ENCODE assay signal across 16 cellular contexts in genomic region chr15:47750030-47750739, GRCh38. TPM values are rescaled to one million over a fixed set of nuclear protein-coding genes. Genes with fewer than 3 reads are reported as not detected.
A peak's percentile ranks its signal among the peaks of the same experiment; 100 is the strongest.
DNase-seq lines count a peak whose midpoint lies in the region; ATAC-seq and TF ChIP-seq lines count a peak whose summit lies in the region.
"Had no signal": no experiment of that assay in that cellular context is flagged by ENCODE, and none has a peak within 500 bp of the region (broad histone marks: within the 10 kb centered on the region; RNA-seq: fewer than 3 reads in every experiment).

No MANE protein-coding gene starts in this region.

- no peak overlapping the region for H2BK15ac ChIP-seq in mesendoderm (replicated peaks; ENCODE audit: low read depth)

- H3K4me2 ChIP-seq in mesendoderm (ENCODE audit: low read length), result no peak overlapping the region

- H3K9ac ChIP-seq in endodermal cell (ENCODE audit: extremely low read depth, low read length, poor library complexity, severe bottlenecking) (no peak overlapping the region), mesendoderm (ENCODE audit: low read length) (no peak overlapping the region)

- H3K27me3 ChIP-seq in endodermal cell (ENCODE audit: control insufficient read depth, insufficient read depth, low read length, poor library complexity, severe bottlenecking) (no peaks in the 10 kb centered on the region), mesendoderm (ENCODE audit: insufficient read depth, low read length, poor library complexity) (no peaks in the 10 kb centered on the region)

- WGBS in endodermal cell (ENCODE audit: insufficient coverage in 1 of 2, insufficient read length in 1 of 2), 2 experiments, result 92% methylated on average over 2 of the region's 2 CpGs; no CpG with 5 or more reads in 1 of the 2 experiments
- WGBS in mesendoderm (ENCODE audit: extremely low coverage, insufficient coverage, low lambda C conversion rate), result no CpG with 5 or more reads among the region's 2 CpGs

- H3K27ac Mint-ChIP-seq in endodermal cell, result no peak overlapping the region
- no peak overlapping the region for H3K27ac Mint-ChIP-seq in activated CD8-positive, alpha-beta T cell treated with anti-CD3 and anti-CD28 coated beads for 36 hours
- H3K27ac Mint-ChIP-seq: CD8-positive, alpha-beta memory T cell had no signal

- H3K4me3 ChIP-seq in endodermal cell (ENCODE audit: low read length) (no peak overlapping the region), mesendoderm (ENCODE audit: low read length) (no peak overlapping the region)
- H3K4me3 ChIP-seq: SK-N-MC had no signal

- no peak overlapping the region for H2AK5ac ChIP-seq in mesendoderm (ENCODE audit: low read length)

- TF ChIP-seq CTCF in endodermal cell (conservative IDR thresholded peaks at IDR 0.05), result no peak
- no peak for TF ChIP-seq CTCF in activated CD8-positive, alpha-beta T cell treated with anti-CD3 and anti-CD28 coated beads for 36 hours (IDR thresholded peaks at IDR 0.05)

- no peak for ATAC-seq in GM19035 (IDR thresholded peaks at IDR 0.05; ENCODE audit: unreplicated experiment)
- no peak for ATAC-seq in activated CD8-positive, alpha-beta T cell treated with anti-CD3 and anti-CD28 coated beads for 36 hours
- ATAC-seq in HG03342 (IDR thresholded peaks at IDR 0.05; ENCODE audit: unreplicated experiment), result no peak
- ATAC-seq: naive thymus-derived CD8-positive, alpha-beta T cell had no signal

- H3K79me1 ChIP-seq in mesendoderm (ENCODE audit: low read length), result peaks cover 2% of the 10 kb centered on the region

- H3K4ac ChIP-seq in mesendoderm (ENCODE audit: low read depth, low read length), result no peak overlapping the region

- H3K4me1 ChIP-seq in endodermal cell (ENCODE audit: control insufficient read depth, insufficient read depth, low read length) (peaks cover 6% of the 10 kb centered on the region), mesendoderm (ENCODE audit: control insufficient read depth, low read depth, low read length) (peaks cover 2% of the 10 kb centered on the region)

- no peak overlapping the region for H4K8ac ChIP-seq in mesendoderm (ENCODE audit: low read depth, low read length)

- no peak overlapping the region for H2BK5ac ChIP-seq in mesendoderm (ENCODE audit: low read length)

- no peaks in the 10 kb centered on the region for H3K27me3 Mint-ChIP-seq in endodermal cell (ENCODE audit: insufficient read depth)
- no peaks in the 10 kb centered on the region for H3K27me3 Mint-ChIP-seq in activated CD8-positive, alpha-beta T cell treated with anti-CD3 and anti-CD28 coated beads for 36 hours
- H3K27me3 Mint-ChIP-seq: CD8-positive, alpha-beta memory T cell had no signal

- CTCF ChIA-PET in activated CD8-positive, alpha-beta T cell treated with anti-CD3 and anti-CD28 coated beads for 36 hours (lab: Charles Lee), result no interaction called here

- no peak overlapping the region for H3K4me3 Mint-ChIP-seq in endodermal cell
- H3K4me3 Mint-ChIP-seq in activated CD8-positive, alpha-beta T cell treated with anti-CD3 and anti-CD28 coated beads for 36 hours, result no peak overlapping the region
- H3K4me3 Mint-ChIP-seq: CD8-positive, alpha-beta memory T cell; naive thymus-derived CD8-positive, alpha-beta T cell had no signal

- H3K9me3 Mint-ChIP-seq in endodermal cell, result peaks cover 24% of the 10 kb centered on the region
- peaks cover 8% of the 10 kb centered on the region for H3K9me3 Mint-ChIP-seq in activated CD8-positive, alpha-beta T cell treated with anti-CD3 and anti-CD28 coated beads for 36 hours

- DNase-seq in AG08396 (ENCODE audit: low spot score), result peak; percentile 75
- DNase-seq in LHCN-M2 (ENCODE audit: low read depth), result peak; percentile 79
- peak; percentile 57 for DNase-seq in endodermal cell
- peak; percentile 81 for DNase-seq in mesendoderm
- no peak for DNase-seq in activated CD8-positive, alpha-beta T cell treated with anti-CD3 and anti-CD28 coated beads for 36 hours
- no peak for DNase-seq in NCI-H128 (lab: John Stamatoyannopoulos, UW; ENCODE audit: unreplicated experiment)
- DNase-seq: amygdala; CD8-positive, alpha-beta memory T cell; KBM-7; naive thymus-derived CD8-positive, alpha-beta T cell; NCI-H2171; stimulated activated CD4-positive, alpha-beta T cell treated with anti-CD3 and anti-CD28 coated beads, Interleukin-4, amount 100 ng/mL, for 1 hour had no signal

- H3K56ac ChIP-seq in mesendoderm (ENCODE audit: low read length), result peak overlapping the region; percentile 30

- H3K36me3 Mint-ChIP-seq in endodermal cell (ENCODE audit: low read depth), result peaks cover 35% of the 10 kb centered on the region
- H3K36me3 Mint-ChIP-seq in activated CD8-positive, alpha-beta T cell treated with anti-CD3 and anti-CD28 coated beads for 36 hours (ENCODE audit: low read depth), result no peaks in the 10 kb centered on the region

- H3K9me3 ChIP-seq in endodermal cell (ENCODE audit: control insufficient read depth, low read length), result peaks cover 27% of the 10 kb centered on the region

- no peak overlapping the region for H4K5ac ChIP-seq in mesendoderm (ENCODE audit: low read length)

- H3K36me3 ChIP-seq in endodermal cell (ENCODE audit: control insufficient read depth, insufficient read depth, low read length) (peaks cover 54% of the 10 kb centered on the region), mesendoderm (ENCODE audit: control insufficient read depth, insufficient read depth, low read length) (peaks cover 1% of the 10 kb centered on the region)

- H2BK120ac ChIP-seq in mesendoderm (ENCODE audit: low read depth, low read length), result no peak overlapping the region

- intact Hi-C loops in activated CD8-positive, alpha-beta T cell treated with anti-CD3 and anti-CD28 coated beads for 36 hours (cut with micrococcal nuclease), result no loop called here

- POLR2A ChIA-PET in activated CD8-positive, alpha-beta T cell treated with anti-CD3 and anti-CD28 coated beads for 36 hours (lab: Charles Lee), result no interaction called here

- no peak overlapping the region for H3K18ac ChIP-seq in mesendoderm (ENCODE audit: low read length)

- H3K27ac ChIP-seq in endodermal cell (ENCODE audit: low read depth, low read length) (no peak overlapping the region), mesendoderm (ENCODE audit: low read depth, low read length) (no peak overlapping the region)
- H3K27ac ChIP-seq: SK-N-MC had no signal

- no peak overlapping the region for H3K23ac ChIP-seq in mesendoderm (ENCODE audit: low read length)

- peaks cover 23% of the 10 kb centered on the region for H3K4me1 Mint-ChIP-seq in endodermal cell
- no peaks in the 10 kb centered on the region for H3K4me1 Mint-ChIP-seq in activated CD8-positive, alpha-beta T cell treated with anti-CD3 and anti-CD28 coated beads for 36 hours (ENCODE audit: low read depth)
- H3K4me1 Mint-ChIP-seq: CD8-positive, alpha-beta memory T cell; naive thymus-derived CD8-positive, alpha-beta T cell had no signal

- H3K79me2 ChIP-seq in mesendoderm (ENCODE audit: control insufficient read depth, insufficient read depth, low read length), result no peaks in the 10 kb centered on the region

RNA-seq across cellular contexts. Expression of gene SEMA6D, which starts 32.9 kb away (rescaled TPM):
- total RNA-seq in LHCN-M2 (2014; rRNA removed) (0.06 TPM in 1 of 2 replicates, not detected in the other), endodermal cell (10 to 100 TPM; 23.6 to 48.7 TPM)
- polyA plus RNA-seq in LHCN-M2 (2012), result not detected
- 58.9 TPM for polyA plus RNA-seq in endodermal cell (2013, experiment 1 of 2)
- polyA plus RNA-seq in endodermal cell (2013, experiment 2 of 2), result 45.9 TPM
- polyA plus RNA-seq in mesendoderm (2013, experiment 1 of 2), result 1.9 TPM
- polyA plus RNA-seq in mesendoderm (2013, experiment 2 of 2), result 1.6 TPM
- not detected for total RNA-seq in activated CD8-positive, alpha-beta T cell treated with anti-CD3 and anti-CD28 coated beads for 36 hours
- total RNA-seq: activated CD8-positive, alpha-beta memory T cell treated with anti-CD3 and anti-CD28 coated beads for 36 hours; CD8-positive, alpha-beta memory T cell; naive thymus-derived CD8-positive, alpha-beta T cell had no signal
- polyA plus RNA-seq: CD8-positive, alpha-beta memory T cell; naive thymus-derived CD8-positive, alpha-beta T cell had no signal

Comparison
In these comparisons a context has a peak if more than half of its experiments do, and no peak if none do; other contexts are left out.
1. DNase-seq: peak in AG08396 (single experiment), LHCN-M2 (single experiment), endodermal cell (single experiment) and mesendoderm (single experiment); none in activated CD8-positive, alpha-beta T cell treated with anti-CD3 and anti-CD28 coated beads for 36 hours (single experiment) and NCI-H128 (single experiment).
2. RNA of gene SEMA6D, which starts 32.9 kb away (total RNA-seq): 23.6 to 48.7 TPM in endodermal cell; 0.06 TPM in LHCN-M2 and not detected in activated CD8-positive, alpha-beta T cell treated with anti-CD3 and anti-CD28 coated beads for 36 hours; every median in the first group is over 10 times any median in the second.